In the genomic region with DNA sequence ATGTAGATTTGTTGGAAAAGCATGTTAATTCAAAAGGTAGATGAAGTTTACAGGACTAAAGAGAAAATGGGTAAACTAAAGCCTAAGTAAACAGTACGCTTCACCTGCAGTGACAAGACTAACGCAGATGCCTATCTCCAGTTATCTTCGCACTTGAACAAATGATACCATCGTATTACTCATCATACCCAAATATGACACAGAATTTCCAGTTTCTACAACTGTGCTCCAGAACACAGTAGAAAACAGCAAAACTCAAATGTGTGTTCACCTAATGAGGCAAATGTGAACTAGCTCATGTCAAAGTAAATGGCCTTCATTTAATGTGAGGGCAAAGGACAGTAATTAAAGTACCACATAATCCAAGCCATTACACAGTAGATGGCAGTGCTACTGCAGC, we compare ENCODE assay signal across 8 cellular contexts. TPM values are rescaled to one million over a fixed set of nuclear protein-coding genes. Genes with fewer than 3 reads are reported as not detected.
DNase-seq lines count a peak whose midpoint lies in the region; ATAC-seq and TF ChIP-seq lines count a peak whose summit lies in the region.
"Not testable (repeated sequence)": the region's sequence is repeated elsewhere in the genome, so short reads cannot be mapped to it uniquely, and the experiment has no call there.

No MANE protein-coding gene starts in this region.

- not testable (repeated sequence) for H3K9me2 ChIP-seq in hepatocyte (replicated peaks; ENCODE audit: insufficient read depth)

- TF ChIP-seq CTCF in CD4-positive, alpha-beta T cell (IDR thresholded peaks at IDR 0.05); hepatocyte (IDR thresholded peaks at IDR 0.05; ENCODE audit: poor library complexity); stomach (IDR thresholded peaks at IDR 0.05): not testable (repeated sequence)

- not testable (repeated sequence) for H2AFZ ChIP-seq in hepatocyte

- H3K27me3 Mint-ChIP-seq in CD4-positive, alpha-beta T cell; activated naive CD4-positive, alpha-beta T cell treated with anti-CD3 and anti-CD28 coated beads, Interleukin-2, amount 50 U/mL, for 24 hours; effector memory CD8-positive, alpha-beta T cell; natural killer cell treated with Interleukin-12 subunit alpha and Interleukin-12 subunit beta and Interleukin-15 and Interleukin-18, amount 100 ng/mL, for 72 hours: not testable (repeated sequence)
- peaks cover 11% of the 10 kb centered on the region for H3K27me3 Mint-ChIP-seq in activated CD4-positive, alpha-beta T cell treated with anti-CD3 and anti-CD28 coated beads, Interleukin-2, amount 10 ng/mL, durations not matched to agents 7 days and 5 days

- not testable (repeated sequence) for TF ChIP-seq EP300 in stomach (IDR thresholded peaks at IDR 0.05)

- not testable (repeated sequence) for TF ChIP-seq POLR2A in stomach (IDR thresholded peaks at IDR 0.05)

- H3K27ac ChIP-seq in CD4-positive, alpha-beta T cell (ENCODE audit: low read depth, low read length), result not testable (repeated sequence)
- H3K27ac ChIP-seq in hepatocyte, result peak overlapping the region; percentile 73
- H3K27ac ChIP-seq in stomach, result peak overlapping the region in 4 of 5 donors; percentile 22 to 66 (median 49)

- not testable (repeated sequence) for H3K4me3 ChIP-seq in hepatocyte, stomach

- WGBS in hepatocyte (ENCODE audit: low lambda C conversion rate, missing lambda C conversion rate), result 72% methylated on average over 4 of the region's 4 CpGs
- WGBS in stomach, 5 donors, result 73 to 77% (median 75%) methylated on average over 4 of the region's 4 CpGs

- H3K4me2 ChIP-seq in hepatocyte, result peak overlapping the region; percentile 66

- H3K4me1 ChIP-seq in hepatocyte (ENCODE audit: insufficient read depth), result peaks cover 52% of the 10 kb centered on the region
- H3K4me1 ChIP-seq in stomach, result peaks cover 50 to 93% (median 72%) of the 10 kb centered on the region in 4 donors

- H3K36me3 Mint-ChIP-seq in CD4-positive, alpha-beta T cell (ENCODE audit: low read depth), result peaks cover 23% of the 10 kb centered on the region
- H3K36me3 Mint-ChIP-seq in activated CD4-positive, alpha-beta T cell treated with anti-CD3 and anti-CD28 coated beads, Interleukin-2, amount 10 ng/mL, durations not matched to agents 7 days and 5 days (ENCODE audit: low read depth); activated naive CD4-positive, alpha-beta T cell treated with anti-CD3 and anti-CD28 coated beads, Interleukin-2, amount 50 U/mL, for 24 hours; effector memory CD8-positive, alpha-beta T cell (ENCODE audit: insufficient read depth); natural killer cell treated with Interleukin-12 subunit alpha and Interleukin-12 subunit beta and Interleukin-15 and Interleukin-18, amount 100 ng/mL, for 72 hours: not testable (repeated sequence)

- CTCF ChIA-PET in CD4-positive, alpha-beta T cell (lab: Charles Lee); activated CD4-positive, alpha-beta T cell treated with anti-CD3 and anti-CD28 coated beads, Interleukin-2, amount 10 ng/mL, durations not matched to agents 7 days and 5 days (lab: Charles Lee): not testable (repeated sequence)

- H3K4me1 Mint-ChIP-seq in CD4-positive, alpha-beta T cell (ENCODE audit: low read depth), result peaks cover 88% of the 10 kb centered on the region
- peaks cover 55% of the 10 kb centered on the region for H3K4me1 Mint-ChIP-seq in activated CD4-positive, alpha-beta T cell treated with anti-CD3 and anti-CD28 coated beads, Interleukin-2, amount 10 ng/mL, durations not matched to agents 7 days and 5 days
- H3K4me1 Mint-ChIP-seq in activated naive CD4-positive, alpha-beta T cell treated with anti-CD3 and anti-CD28 coated beads, Interleukin-2, amount 50 U/mL, for 24 hours, result peaks cover 91% of the 10 kb centered on the region
- H3K4me1 Mint-ChIP-seq in effector memory CD8-positive, alpha-beta T cell (ENCODE audit: low read depth in 2 of 2), result peaks cover 59% of the 10 kb centered on the region in 2 donors
- H3K4me1 Mint-ChIP-seq in natural killer cell treated with Interleukin-12 subunit alpha and Interleukin-12 subunit beta and Interleukin-15 and Interleukin-18, amount 100 ng/mL, for 72 hours (ENCODE audit: low read depth in 2 of 2), result peaks cover 65 to 70% of the 10 kb centered on the region in 2 donors

- H3K79me2 ChIP-seq in hepatocyte, result peaks cover 93% of the 10 kb centered on the region

- H4K20me1 ChIP-seq in hepatocyte (ENCODE audit: insufficient read depth, poor library complexity, severe bottlenecking), result peaks cover 94% of the 10 kb centered on the region

- POLR2A ChIA-PET in CD4-positive, alpha-beta T cell (lab: Charles Lee); activated CD4-positive, alpha-beta T cell treated with anti-CD3 and anti-CD28 coated beads, Interleukin-2, amount 10 ng/mL, durations not matched to agents 7 days and 5 days (lab: Charles Lee): not testable (repeated sequence)

- peak overlapping the region; percentile 52 for H3K27ac Mint-ChIP-seq in CD4-positive, alpha-beta T cell
- peak overlapping the region; percentile 38 for H3K27ac Mint-ChIP-seq in activated CD4-positive, alpha-beta T cell treated with anti-CD3 and anti-CD28 coated beads, Interleukin-2, amount 10 ng/mL, durations not matched to agents 7 days and 5 days
- peak overlapping the region; percentile 95 for H3K27ac Mint-ChIP-seq in activated naive CD4-positive, alpha-beta T cell treated with anti-CD3 and anti-CD28 coated beads, Interleukin-2, amount 50 U/mL, for 24 hours
- H3K27ac Mint-ChIP-seq in effector memory CD8-positive, alpha-beta T cell, result peak overlapping the region; percentile 49 to 61
- peak overlapping the region; percentile 13 to 60 for H3K27ac Mint-ChIP-seq in natural killer cell treated with Interleukin-12 subunit alpha and Interleukin-12 subunit beta and Interleukin-15 and Interleukin-18, amount 100 ng/mL, for 72 hours

- H3K4me3 Mint-ChIP-seq in CD4-positive, alpha-beta T cell, result peak overlapping the region; percentile 50
- not testable (repeated sequence) for H3K4me3 Mint-ChIP-seq in activated CD4-positive, alpha-beta T cell treated with anti-CD3 and anti-CD28 coated beads, Interleukin-2, amount 10 ng/mL, durations not matched to agents 7 days and 5 days
- peak overlapping the region; percentile 77 for H3K4me3 Mint-ChIP-seq in activated naive CD4-positive, alpha-beta T cell treated with anti-CD3 and anti-CD28 coated beads, Interleukin-2, amount 50 U/mL, for 24 hours
- H3K4me3 Mint-ChIP-seq in effector memory CD8-positive, alpha-beta T cell, result peak overlapping the region in 1 of 2 donors; percentile 10
- peak overlapping the region; percentile 41 for H3K4me3 Mint-ChIP-seq in natural killer cell treated with Interleukin-12 subunit alpha and Interleukin-12 subunit beta and Interleukin-15 and Interleukin-18, amount 100 ng/mL, for 72 hours

- not testable (repeated sequence) for H3K27me3 ChIP-seq in CD4-positive, alpha-beta T cell (ENCODE audit: control insufficient read depth, insufficient read depth, low read length); hepatocyte; stomach

- DNase-seq in CD4-positive, alpha-beta T cell; activated CD4-positive, alpha-beta T cell treated with anti-CD3 and anti-CD28 coated beads, Interleukin-2, amount 10 ng/mL, durations not matched to agents 7 days and 5 days; effector memory CD8-positive, alpha-beta T cell; hepatocyte (ENCODE audit: low spot score); natural killer cell treated with Interleukin-12 subunit alpha and Interleukin-12 subunit beta and Interleukin-15 and Interleukin-18, amount 100 ng/mL, for 72 hours (ENCODE audit: low spot score); stomach: not testable (repeated sequence)
- peak; percentile 34 for DNase-seq in M059J (ENCODE audit: low read depth)

- not testable (repeated sequence) for H3K9me3 ChIP-seq in CD4-positive, alpha-beta T cell (ENCODE audit: control insufficient read depth, low read length); hepatocyte (ENCODE audit: low read depth); stomach

- H3K9me3 Mint-ChIP-seq in CD4-positive, alpha-beta T cell; activated CD4-positive, alpha-beta T cell treated with anti-CD3 and anti-CD28 coated beads, Interleukin-2, amount 10 ng/mL, durations not matched to agents 7 days and 5 days; activated naive CD4-positive, alpha-beta T cell treated with anti-CD3 and anti-CD28 coated beads, Interleukin-2, amount 50 U/mL, for 24 hours; effector memory CD8-positive, alpha-beta T cell; natural killer cell treated with Interleukin-12 subunit alpha and Interleukin-12 subunit beta and Interleukin-15 and Interleukin-18, amount 100 ng/mL, for 72 hours: not testable (repeated sequence)

- H3K36me3 ChIP-seq in hepatocyte (replicated peaks; ENCODE audit: insufficient read depth, low read depth); stomach: not testable (repeated sequence)

- not testable (repeated sequence) for ATAC-seq in CD4-positive, alpha-beta T cell (ENCODE audit: poor library complexity)
- peak; percentile 25 for ATAC-seq in effector memory CD8-positive, alpha-beta T cell (replicated peaks)
- peak in 1 of 2 donors; percentile 48 for ATAC-seq in natural killer cell treated with Interleukin-12 subunit alpha and Interleukin-12 subunit beta and Interleukin-15 and Interleukin-18, amount 100 ng/mL, for 72 hours

- intact Hi-C loops in CD4-positive, alpha-beta T cell (cut with DNase I, micrococcal nuclease); stomach (cut with DNase I; ENCODE audit: low total_unique reads): not testable (repeated sequence)

RNA-seq across cellular contexts. Expression of a gene that starts 7.0 kb away (rescaled TPM):
- total RNA-seq in CD4-positive, alpha-beta T cell, result 10 to 100 TPM; 16.4 to 18.3 TPM
- 3.4 and 7.8 TPM in 2 replicates for total RNA-seq in M059J (2014; rRNA removed; shearing (Covaris generic))
- 1 to 10 TPM; 7.6 to 7.9 TPM for total RNA-seq in activated CD4-positive, alpha-beta T cell treated with anti-CD3 and anti-CD28 coated beads, Interleukin-2, amount 10 ng/mL, durations not matched to agents 7 days and 5 days
- total RNA-seq in hepatocyte, result 12.6 and 14.5 TPM in 2 replicates
- 4.3 and 5.8 TPM in 2 replicates for polyA plus RNA-seq in hepatocyte
- 10 to 100 TPM; 15.7 to 15.9 TPM for total RNA-seq in natural killer cell treated with Interleukin-12 subunit alpha and Interleukin-12 subunit beta and Interleukin-15 and Interleukin-18, amount 100 ng/mL, for 72 hours
- total RNA-seq in stomach, result 10 to 100 TPM; 15.9 to 25.9 (median 21.3) TPM
- 1 to 10 TPM; 5.4 to 6.7 (median 6.4) TPM for polyA plus RNA-seq in stomach

Comparison
In these comparisons a context has a peak if more than half of its experiments do, and no peak if none do; other contexts are left out.
1. H3K27ac Mint-ChIP-seq: peak in every context shown above with its lines; median percentile 95 in activated naive CD4-positive, alpha-beta T cell treated with anti-CD3 and anti-CD28 coated beads, Interleukin-2, amount 50 U/mL, for 24 hours; 55 in effector memory CD8-positive, alpha-beta T cell; 52 in CD4-positive, alpha-beta T cell; 38 in activated CD4-positive, alpha-beta T cell treated with anti-CD3 and anti-CD28 coated beads, Interleukin-2, amount 10 ng/mL, durations not matched to agents 7 days and 5 days; 36 in natural killer cell treated with Interleukin-12 subunit alpha and Interleukin-12 subunit beta and Interleukin-15 and Interleukin-18, amount 100 ng/mL, for 72 hours.